In genomic region chr14:64417771-64418125, GRCh38 we compare ENCODE assay signal across 18 cellular contexts.
"Had no signal": no experiment of that assay in that cellular context is flagged by ENCODE, and none has a peak within 500 bp of the region (broad histone marks: within the 10 kb centered on the region; RNA-seq: fewer than 3 reads in every experiment).

No MANE protein-coding gene starts in this region.

- H3K27me3 ChIP-seq: heart left ventricle, neutrophil, sigmoid colon, tibial artery, upper lobe of left lung, vagina had no signal

- H3K9me3 ChIP-seq: heart left ventricle, neutrophil, sigmoid colon, tibial artery, upper lobe of left lung, vagina had no signal

- H3K9me3 Mint-ChIP-seq: naive B cell had no signal

- H3K27me3 Mint-ChIP-seq: naive B cell had no signal

- H3K27ac ChIP-seq: heart left ventricle, neutrophil, sigmoid colon, skin epidermis, tibial artery, upper lobe of left lung, vagina had no signal

- DNase-seq: cortex of kidney; effector memory CD4-positive, alpha-beta T cell; heart left ventricle; hippocampal formation; left colon; left ventricle myocardium superior; mesendoderm; naive B cell; sigmoid colon; stimulated activated CD4-positive, alpha-beta T cell treated with anti-CD3 and anti-CD28 coated beads, Interleukin-12 subunit alpha, Interleukin-12 subunit beta, amount 100 ng/mL, for 4 hours; stimulated activated naive CD4-positive, alpha-beta T cell; tibial artery; upper lobe of left lung had no signal

- ATAC-seq: esophagus mucosa, left colon had no signal

- H3K4me3 Mint-ChIP-seq: naive B cell had no signal

- H3K4me1 ChIP-seq: sigmoid colon, tibial artery, upper lobe of left lung, vagina had no signal

- H3K4me3 ChIP-seq: heart left ventricle, lung, sigmoid colon, skin epidermis, tibial artery, upper lobe of left lung, vagina had no signal

- H3K4me1 Mint-ChIP-seq: naive B cell had no signal
